In the genomic region with DNA sequence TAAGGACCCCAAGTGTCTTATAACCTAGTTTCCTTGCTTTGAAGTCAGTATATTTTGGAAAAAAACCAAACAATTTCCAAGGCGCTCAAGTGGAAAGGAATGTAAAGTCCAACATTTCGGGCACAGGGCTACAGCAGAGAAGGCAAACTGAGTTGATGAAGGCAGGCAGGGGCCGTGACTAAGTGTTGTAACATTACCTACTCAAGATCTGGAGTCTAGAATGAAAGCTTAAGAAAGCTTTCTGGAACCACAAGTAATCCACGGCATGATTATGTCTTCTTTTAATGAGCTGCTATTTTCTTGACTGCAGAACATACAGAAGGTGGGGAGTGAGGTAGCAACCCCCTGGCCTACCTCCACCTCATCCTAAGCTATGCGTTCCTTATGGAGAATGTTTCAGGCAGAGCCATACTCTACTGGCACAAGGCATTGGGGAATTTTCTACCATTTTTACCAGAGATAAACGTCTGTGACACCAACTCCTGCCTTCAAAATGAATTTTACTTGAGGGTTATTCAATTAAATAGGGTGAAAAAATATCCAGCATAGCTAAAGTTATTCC, we compare ENCODE assay signal across 8 cellular contexts. TPM values are rescaled to one million over a fixed set of nuclear protein-coding genes. Genes with fewer than 3 reads are reported as not detected.
DNase-seq lines count a peak whose midpoint lies in the region; ATAC-seq and TF ChIP-seq lines count a peak whose summit lies in the region.

No MANE protein-coding gene starts in this region.

- H3K36me3 ChIP-seq in adipocyte (ENCODE audit: control insufficient read depth, insufficient read depth, low read length, severe bottlenecking) = peaks cover 32% of the 10 kb centered on the region
- peaks cover 30% of the 10 kb centered on the region for H3K36me3 ChIP-seq in lower lobe of right lung

- H3K36me3 Mint-ChIP-seq in stimulated activated naive CD8-positive, alpha-beta T cell treated with anti-CD3 and anti-CD28 coated beads, Interleukin-15, Interleukin-2, amounts not matched to agents 100 ng/mL and 50 ng/mL, for 24 hours (ENCODE audit: low read depth) = peaks cover 97% of the 10 kb centered on the region

- peak overlapping the region; percentile 98 for H3K9ac ChIP-seq in adipocyte (ENCODE audit: low read length)

- peak overlapping the region; percentile 21 for H3K4me3 Mint-ChIP-seq in stimulated activated naive CD8-positive, alpha-beta T cell treated with anti-CD3 and anti-CD28 coated beads, Interleukin-15, Interleukin-2, amounts not matched to agents 100 ng/mL and 50 ng/mL, for 24 hours

- peak overlapping the region; percentile 95 for H3K27ac Mint-ChIP-seq in stimulated activated naive CD8-positive, alpha-beta T cell treated with anti-CD3 and anti-CD28 coated beads, Interleukin-15, Interleukin-2, amounts not matched to agents 100 ng/mL and 50 ng/mL, for 24 hours

- H3K4me3 ChIP-seq in adipocyte (ENCODE audit: low read length) = no peak overlapping the region
- H3K4me3 ChIP-seq in lower lobe of right lung = no peak overlapping the region

- DNase-seq in stimulated activated naive CD8-positive, alpha-beta T cell treated with anti-CD3 and anti-CD28 coated beads, Interleukin-15, Interleukin-2, amounts not matched to agents 100 U/mL and 50 U/mL, for 24 hours = no peak
- DNase-seq in adipocyte (ENCODE audit: low read depth) (peak; percentile 69), lower lobe of right lung (no peak), NCI-H510A treated with DMSO at 0.1 percent for 48 hours (lab: John Stamatoyannopoulos, UW) (no peak), NOMO-1 treated with DMSO at 0.1 percent for 48 hours (lab: John Stamatoyannopoulos, UW; ENCODE audit: unreplicated experiment) (no peak), NCI-H146 treated with DMSO at 0.1 percent for 48 hours (lab: John Stamatoyannopoulos, UW; ENCODE audit: unreplicated experiment) (no peak)

- H3K4me1 ChIP-seq in adipocyte (ENCODE audit: control insufficient read depth, insufficient read depth, low read length) = peaks cover 45% of the 10 kb centered on the region
- peaks cover 58% of the 10 kb centered on the region for H3K4me1 ChIP-seq in lower lobe of right lung

- no peaks in the 10 kb centered on the region for H3K9me3 Mint-ChIP-seq in stimulated activated naive CD8-positive, alpha-beta T cell treated with anti-CD3 and anti-CD28 coated beads, Interleukin-15, Interleukin-2, amounts not matched to agents 100 ng/mL and 50 ng/mL, for 24 hours

- H3K27me3 ChIP-seq in adipocyte (replicated peaks; ENCODE audit: control insufficient read depth, insufficient read depth, low read length) = no peaks in the 10 kb centered on the region
- no peaks in the 10 kb centered on the region for H3K27me3 ChIP-seq in lower lobe of right lung (ENCODE audit: low read depth)

- peaks cover 3% of the 10 kb centered on the region for H3K27me3 Mint-ChIP-seq in stimulated activated naive CD8-positive, alpha-beta T cell treated with anti-CD3 and anti-CD28 coated beads, Interleukin-15, Interleukin-2, amounts not matched to agents 100 ng/mL and 50 ng/mL, for 24 hours

- ATAC-seq in stimulated activated naive CD8-positive, alpha-beta T cell treated with anti-CD3 and anti-CD28 coated beads, Interleukin-15, Interleukin-2, amounts not matched to agents 100 U/mL and 50 U/mL, for 24 hours = no peak
- ATAC-seq in lower lobe of right lung = no peak
- no peak for ATAC-seq in HG03025 (IDR thresholded peaks at IDR 0.05; ENCODE audit: low FRiP score, unreplicated experiment)

- H3K9me3 ChIP-seq in adipocyte (ENCODE audit: control insufficient read depth, low read length) = no peaks in the 10 kb centered on the region
- no peaks in the 10 kb centered on the region for H3K9me3 ChIP-seq in lower lobe of right lung

- TF ChIP-seq CTCF in lower lobe of right lung (IDR thresholded peaks at IDR 0.05) = no peak

- intact Hi-C loops in lower lobe of right lung (cut with DNase I) = no loop called here

- peaks cover 82% of the 10 kb centered on the region for H3K4me1 Mint-ChIP-seq in stimulated activated naive CD8-positive, alpha-beta T cell treated with anti-CD3 and anti-CD28 coated beads, Interleukin-15, Interleukin-2, amounts not matched to agents 100 ng/mL and 50 ng/mL, for 24 hours (ENCODE audit: low read depth)

- H3K27ac ChIP-seq in lower lobe of right lung = peak overlapping the region; percentile 94

RNA-seq across cellular contexts. Expression of a gene that starts 4.3 kb away (rescaled TPM):
- 68.8 TPM for total RNA-seq in lower lobe of right lung

RNA-seq across cellular contexts. Expression of a gene that starts 4.9 kb away (rescaled TPM):
- total RNA-seq in lower lobe of right lung = 55.0 TPM

RNA-seq across cellular contexts. Expression of a gene that starts 13.9 kb away (rescaled TPM):
- total RNA-seq in lower lobe of right lung = 8.9 TPM

RNA-seq across cellular contexts. Expression of a gene that starts 34.2 kb away (rescaled TPM):
- total RNA-seq in lower lobe of right lung = 19.9 TPM

RNA-seq across cellular contexts. Expression of a gene that starts 41.5 kb away (rescaled TPM):
- total RNA-seq in lower lobe of right lung = 40.0 TPM
